Comparison of ENCODE assay signal across 8 cellular contexts in genomic region chr11:116787786-116788486, GRCh38. TPM values are rescaled to one million over a fixed set of nuclear protein-coding genes. Genes with fewer than 3 reads are reported as not detected.
DNase-seq lines count a peak whose midpoint lies in the region; ATAC-seq and TF ChIP-seq lines count a peak whose summit lies in the region.

Gene ZPR1, minus strand, starts transcription at chr11:116788023. Its CDS starts 33 bp downstream, at chr11:116787990.

- CTCF ChIA-PET in activated CD4-positive, alpha-beta memory T cell treated with anti-CD3 and anti-CD28 coated beads for 36 hours (lab: Charles Lee), result interaction anchor here (0.6 to 10.3 kb wide), 10 partner anchors 8 to 439 kb away, joined by 3 to 187 read pairs (median 4); partner anchors contain the start of genes APOA1 and SIK3

- no peaks in the 10 kb centered on the region for H3K9me3 ChIP-seq in right lobe of liver

- 0% methylated on average over 28 of the region's 56 CpGs for WGBS in right lobe of liver (ENCODE audit: insufficient coverage, low coverage, low lambda C conversion rate, missing lambda C conversion rate)

- H3K4me1 ChIP-seq in right lobe of liver, result peaks cover 0 to 46% (median 2%) of the 10 kb centered on the region in 4 donors

- H3K36me3 ChIP-seq in right lobe of liver, result peaks cover 5 to 41% (median 22%) of the 10 kb centered on the region in 4 donors

- peak; percentile 87 for DNase-seq in Ammon's horn (ENCODE audit: low spot score)
- DNase-seq in NCI-H82 (lab: John Stamatoyannopoulos, UW), result peak; percentile 66
- peak; percentile 90 for DNase-seq in activated CD4-positive, alpha-beta memory T cell treated with anti-CD3 and anti-CD28 coated beads for 36 hours
- peak; percentile 77 to 93 (median 88) for DNase-seq in dorsolateral prefrontal cortex
- DNase-seq in right lobe of liver, result peak; percentile 85 to 91 (median 90)
- DNase-seq in stimulated activated CD4-positive, alpha-beta T cell treated with anti-CD3 and anti-CD28 coated beads, Interleukin-4, amount 100 ng/mL, for 24 hours, result peak; percentile 84

- intact Hi-C loops in activated CD4-positive, alpha-beta memory T cell treated with anti-CD3 and anti-CD28 coated beads for 36 hours (cut with micrococcal nuclease), result loop anchor here (1.0 to 5.0 kb wide), 4 partner anchors 15 to 444 kb away; partner anchors contain the start of genes PCSK7, RNF214 and SIK3
- intact Hi-C loops in dorsolateral prefrontal cortex (cut with DNase I), result loop anchor here (2.0 to 5.0 kb wide), 3 partner anchors 319 to 444 kb away; partner anchors contain the start of genes PCSK7 (in 1 of the 2) and RNF214 (in 1 of the 2)
- intact Hi-C loops in right lobe of liver (cut with DNase I), result no loop called here

- peak; percentile 91 for TF ChIP-seq POLR2A in GM19099 (IDR thresholded peaks at IDR 0.05; ENCODE audit: extremely low read depth, insufficient read length, low read depth)
- TF ChIP-seq POLR2A in right lobe of liver (IDR thresholded peaks at IDR 0.05), result peak; percentile 70

- POLR2A ChIA-PET in activated CD4-positive, alpha-beta memory T cell treated with anti-CD3 and anti-CD28 coated beads for 36 hours (lab: Charles Lee), result interaction anchor here (0.5 to 2.0 kb wide), 7 partner anchors 11 to 310 kb away, joined by 3 to 9 read pairs (median 6); partner anchors contain the start of genes BUD13 and SIK3

- peaks cover 54% of the 10 kb centered on the region for H3K4me1 Mint-ChIP-seq in activated CD4-positive, alpha-beta memory T cell treated with anti-CD3 and anti-CD28 coated beads for 36 hours (ENCODE audit: low read depth)

- H3K27ac Mint-ChIP-seq in activated CD4-positive, alpha-beta memory T cell treated with anti-CD3 and anti-CD28 coated beads for 36 hours, result peak within 1 kb of the TSS; percentile 91

- H3K4me3 ChIP-seq in dorsolateral prefrontal cortex, result peak within 1 kb of the TSS; percentile 66 to 99 (median 95)
- peak within 1 kb of the TSS; percentile 82 to 99 (median 90) for H3K4me3 ChIP-seq in right lobe of liver

- H3K27me3 ChIP-seq in dorsolateral prefrontal cortex, result no peaks in the 10 kb centered on the region
- H3K27me3 ChIP-seq in right lobe of liver, result no peaks in the 10 kb centered on the region

- peak in 28 of 56 donors; percentile 8 to 47 (median 28) for TF ChIP-seq CTCF in dorsolateral prefrontal cortex (IDR thresholded peaks at IDR 0.05 in 54 of 56, conservative IDR thresholded peaks at IDR 0.05 in 2 of 56; ENCODE audit: low read depth in 1 of 56, partially characterized antibody in 56 of 56)
- TF ChIP-seq CTCF in right lobe of liver (IDR thresholded peaks at IDR 0.05), result no peak

- no peaks in the 10 kb centered on the region for H3K27me3 Mint-ChIP-seq in activated CD4-positive, alpha-beta memory T cell treated with anti-CD3 and anti-CD28 coated beads for 36 hours

- H3K4me3 Mint-ChIP-seq in activated CD4-positive, alpha-beta memory T cell treated with anti-CD3 and anti-CD28 coated beads for 36 hours, result peak within 1 kb of the TSS; percentile 95

- H3K9me3 Mint-ChIP-seq in activated CD4-positive, alpha-beta memory T cell treated with anti-CD3 and anti-CD28 coated beads for 36 hours, result no peaks in the 10 kb centered on the region

- H3K27ac ChIP-seq in dorsolateral prefrontal cortex, result peak within 1 kb of the TSS in 58 of 59 donors; percentile 6 to 92 (median 82)
- H3K27ac ChIP-seq in right lobe of liver, result peak within 1 kb of the TSS; percentile 72 to 82 (median 73)

- ATAC-seq in HG03354 (IDR thresholded peaks at IDR 0.05; ENCODE audit: poor library complexity, severe bottlenecking, unreplicated experiment), result peak; percentile 92
- ATAC-seq in right lobe of liver, result peak; percentile 54 to 64 (median 60)

- H3K36me3 Mint-ChIP-seq in activated CD4-positive, alpha-beta memory T cell treated with anti-CD3 and anti-CD28 coated beads for 36 hours, result peaks cover 40% of the 10 kb centered on the region

RNA-seq across cellular contexts. Expression of gene ZPR1, which starts in this region (rescaled TPM):
- total RNA-seq in activated CD4-positive, alpha-beta memory T cell treated with anti-CD3 and anti-CD28 coated beads for 36 hours, result 100 to 1,000 TPM; 101 to 102 TPM
- 10 to 100 TPM; 31.6 to 66.9 (median 46.6) TPM for total RNA-seq in dorsolateral prefrontal cortex
- 10 to 100 TPM; 17.9 to 86.6 (median 30.2) TPM for total RNA-seq in right lobe of liver

Comparison
In these comparisons a context has a peak if more than half of its experiments do, and no peak if none do; other contexts are left out.
1. Peak in every context shown above with its lines: DNase-seq, ATAC-seq, H3K4me3 ChIP-seq and H3K27ac ChIP-seq.
2. intact Hi-C loops: an anchor here in activated CD4-positive, alpha-beta memory T cell treated with anti-CD3 and anti-CD28 coated beads for 36 hours (1.0 to 5.0 kb wide) and dorsolateral prefrontal cortex (2.0 to 5.0 kb wide); none called in right lobe of liver.